Comparison of ENCODE assay signal across 8 cellular contexts in the genomic region with DNA sequence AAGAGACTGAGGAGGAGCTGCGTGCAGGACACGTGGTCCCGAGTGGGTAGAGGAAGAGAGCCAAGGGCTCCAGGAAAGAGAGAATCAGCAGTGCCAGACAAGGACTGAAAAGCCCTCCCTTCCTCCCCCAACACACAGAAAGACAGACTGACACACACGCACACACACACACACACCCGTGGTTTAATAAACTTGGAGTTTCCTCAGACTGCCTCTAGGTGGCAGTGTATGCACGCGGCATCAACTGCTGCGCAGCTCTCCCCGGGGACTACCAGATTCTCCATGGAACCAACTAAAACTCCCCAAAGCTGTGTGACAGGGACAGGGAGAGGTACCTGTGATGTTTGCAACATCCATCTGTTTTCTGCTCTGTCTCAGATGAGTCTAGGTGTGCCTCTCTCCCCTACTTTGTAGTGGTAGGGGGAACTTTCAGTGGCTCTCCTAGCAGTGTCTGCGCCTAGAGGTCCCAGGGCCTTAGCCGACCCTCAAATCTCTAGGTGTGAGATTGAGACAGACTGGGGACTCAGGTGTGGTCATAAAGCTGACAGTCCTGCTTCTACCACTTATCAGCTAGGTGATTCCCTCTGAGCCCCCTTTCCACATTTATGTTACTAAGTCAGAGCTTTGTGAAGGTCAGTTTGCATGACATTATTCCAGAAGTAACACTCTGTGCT. TPM values are rescaled to one million over a fixed set of nuclear protein-coding genes. Genes with fewer than 3 reads are reported as not detected.
DNase-seq lines count a peak whose midpoint lies in the region; ATAC-seq and TF ChIP-seq lines count a peak whose summit lies in the region.

No MANE protein-coding gene starts in this region.

- no peak overlapping the region for H3K4me3 ChIP-seq in body of pancreas

- intact Hi-C loops in body of pancreas (cut with DNase I): no loop called here

- ATAC-seq in body of pancreas: peak; percentile 96

- H3K36me3 ChIP-seq in body of pancreas (replicated peaks in 1 of 2; ENCODE audit: insufficient read depth in 1 of 2, low read depth in 2 of 2): no peaks in the 10 kb centered on the region

- H3K9me3 ChIP-seq in body of pancreas: no peaks in the 10 kb centered on the region

- peak; percentile 53 to 98 (median 82) for TF ChIP-seq CTCF in body of pancreas (IDR thresholded peaks at IDR 0.05)

- H3K4me1 ChIP-seq in body of pancreas: no peaks in the 10 kb centered on the region

- no peak for TF ChIP-seq POLR2A in body of pancreas (IDR thresholded peaks at IDR 0.05)

- DNase-seq in DMS153 treated with DMSO at 0.1 percent for 48 hours (lab: John Stamatoyannopoulos, UW; ENCODE audit: unreplicated experiment) (peak; percentile 64), DMS153 (lab: John Stamatoyannopoulos, UW) (no peak), GOT3 (lab: John Stamatoyannopoulos, UW) (peak; percentile 26), KG1 (lab: John Stamatoyannopoulos, UW) (peak; percentile 48), T-helper 1 cell (peak in 3 of 5 donors; percentile 49 to 77 (median 64)), body of pancreas (peak; percentile 68 to 74 (median 71)), iPS-NIHi7 (ENCODE audit: extremely low spot score) (peak; percentile 76)
- DNase-seq in stimulated activated CD4-positive, alpha-beta T cell treated with anti-CD3 and anti-CD28 coated beads, Interleukin-15, amount 100 ng/mL, for 1 hour (ENCODE audit: low read depth in 1 of 2, low spot score in 1 of 2): peak; percentile 40 to 60

- H3K27me3 ChIP-seq in body of pancreas: no peaks in the 10 kb centered on the region

- WGBS in body of pancreas, 2 donors: 16 to 20% methylated on average over 11 of the region's 11 CpGs

- H3K27ac ChIP-seq in body of pancreas: no peak overlapping the region

RNA-seq across cellular contexts. Expression of a gene that starts 9.3 kb away (rescaled TPM):
- total RNA-seq in body of pancreas: 10 to 100 TPM; 22.3 to 63.0 TPM

RNA-seq across cellular contexts. Expression of a gene that starts 36.4 kb away (rescaled TPM):
- total RNA-seq in body of pancreas: 100 to 1,000 TPM in 1 of 2 donors, 10 to 100 TPM in 1; 40.7 to 110 TPM
